In the genomic region with DNA sequence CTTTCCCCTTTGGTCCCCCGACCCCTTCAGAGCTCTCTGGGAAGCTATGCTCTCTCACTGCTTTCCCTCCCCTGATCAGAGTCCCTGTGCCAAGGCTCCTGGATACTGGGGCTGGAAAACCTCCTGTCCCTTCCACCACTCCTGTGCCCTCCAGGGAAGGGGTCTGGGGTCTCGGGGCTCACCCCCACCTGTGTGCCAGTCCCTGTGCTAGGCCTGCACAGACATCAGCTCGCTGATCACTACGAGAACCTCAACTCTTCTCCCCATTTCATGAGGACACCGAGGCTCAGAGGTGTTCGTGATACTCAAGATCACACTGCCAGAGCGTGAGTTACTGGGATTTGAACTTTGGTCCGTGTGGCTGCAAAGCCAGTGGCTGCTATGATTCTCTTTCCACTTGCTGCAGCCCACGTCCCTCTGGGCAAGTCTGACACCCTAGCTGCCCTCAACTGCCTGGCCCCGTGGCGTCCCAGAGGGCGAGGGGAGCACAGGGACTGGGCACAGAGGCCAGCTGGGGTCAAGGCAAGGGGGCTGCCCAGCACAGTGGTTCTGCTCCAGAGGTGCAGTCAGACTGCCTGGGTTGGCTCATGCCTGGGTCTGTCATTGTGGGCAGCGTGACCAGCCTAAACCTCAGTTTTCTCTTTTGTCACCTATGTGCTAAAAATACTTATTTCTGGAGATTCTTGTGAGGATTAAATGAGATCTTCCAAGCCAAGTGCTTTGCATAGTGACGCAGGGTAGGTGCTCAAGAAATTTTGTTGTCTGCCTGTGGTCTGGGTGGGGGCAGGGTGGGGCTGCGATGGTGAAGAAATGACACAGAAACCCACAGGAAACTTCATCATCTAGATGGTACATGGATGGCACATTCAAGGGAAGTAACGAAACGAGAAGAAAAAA, we compare ENCODE assay signal across 8 cellular contexts. TPM values are rescaled to one million over a fixed set of nuclear protein-coding genes. Genes with fewer than 3 reads are reported as not detected.
DNase-seq lines count a peak whose midpoint lies in the region; ATAC-seq and TF ChIP-seq lines count a peak whose summit lies in the region.

No MANE protein-coding gene starts in this region.

- H3K27ac ChIP-seq in KOPT-K1 (ENCODE audit: low read depth, low read length, poor library complexity, severe bottlenecking) (peak overlapping the region; percentile 38), cardiac muscle cell (peak overlapping the region; percentile 69), GM23248 (no peak overlapping the region)

- H4K20me1 ChIP-seq in GM23248 (ENCODE audit: insufficient read depth), result no peaks in the 10 kb centered on the region

- no peak overlapping the region for H3K9ac ChIP-seq in GM23248

- H3K79me2 ChIP-seq in GM23248 (ENCODE audit: insufficient read depth), result no peaks in the 10 kb centered on the region

- no peaks in the 10 kb centered on the region for H3K9me2 ChIP-seq in GM23248 (ENCODE audit: insufficient read depth)

- no peak overlapping the region for H2AFZ ChIP-seq in GM23248

- H3K4me1 ChIP-seq in cardiac muscle cell (ENCODE audit: low read depth) (peaks cover 18% of the 10 kb centered on the region), GM23248 (ENCODE audit: insufficient read depth) (no peaks in the 10 kb centered on the region), HAP-1 (no peaks in the 10 kb centered on the region)

- DNase-seq in activated CD8-positive, alpha-beta memory T cell treated with anti-CD3 and anti-CD28 coated beads for 4 hours (ENCODE audit: low read depth in 2 of 2), result peak; percentile 38 to 52
- DNase-seq in cardiac muscle cell (ENCODE audit: low read depth in 1 of 2, low spot score in 1 of 2) (no peak), GM23248 (no peak), HAP-1 (ENCODE audit: low spot score in 2 of 2) (no peak), H4 (ENCODE audit: low spot score) (no peak)
- peak in 2 of 3 experiments; percentile 41 to 67 for DNase-seq in stimulated activated CD4-positive, alpha-beta T cell treated with anti-CD3 and anti-CD28 coated beads, TNF-alpha, amount 100 ng/mL, for 24 hours (ENCODE audit: low read depth in 3 of 3)

- H3K4me2 ChIP-seq in GM23248 (ENCODE audit: unreplicated experiment), result no peak overlapping the region

- H3F3A ChIP-seq in GM23248 (ENCODE audit: insufficient read depth), result no peaks in the 10 kb centered on the region

- WGBS in GM23248 (ENCODE audit: low coverage in 1 of 2, low lambda C conversion rate in 2 of 2, missing lambda C conversion rate in 2 of 2), 2 experiments, result 71 to 73% methylated on average over 17 of the region's 17 CpGs

- no peaks in the 10 kb centered on the region for H3K9me3 ChIP-seq in KOPT-K1 (ENCODE audit: insufficient read depth, low read length, poor library complexity, severe bottlenecking)
- no peaks in the 10 kb centered on the region for H3K9me3 ChIP-seq in cardiac muscle cell (ENCODE audit: low read depth)
- H3K9me3 ChIP-seq in GM23248 (ENCODE audit: low read depth), result no peaks in the 10 kb centered on the region
- H3K9me3 ChIP-seq in HAP-1, result no peaks in the 10 kb centered on the region

- no peak for ATAC-seq in GM18907 (IDR thresholded peaks at IDR 0.05; ENCODE audit: unreplicated experiment)

- no peaks in the 10 kb centered on the region for H3K36me3 ChIP-seq in KOPT-K1 (ENCODE audit: insufficient read depth, low read length)
- H3K36me3 ChIP-seq in cardiac muscle cell, result no peaks in the 10 kb centered on the region
- no peaks in the 10 kb centered on the region for H3K36me3 ChIP-seq in GM23248 (ENCODE audit: low read depth)
- H3K36me3 ChIP-seq in HAP-1 (replicated peaks), result no peaks in the 10 kb centered on the region

- H3K27me3 ChIP-seq in cardiac muscle cell (no peaks in the 10 kb centered on the region), GM23248 (replicated peaks; ENCODE audit: insufficient read depth) (no peaks in the 10 kb centered on the region), HAP-1 (ENCODE audit: low read depth) (no peaks in the 10 kb centered on the region)

- in situ Hi-C loops in GM23248 (cut with MboI), result no loop called here
- in situ Hi-C loops in HAP-1 (cut with MboI; ENCODE audit: low sequenced_read_pairs), result no loop called here

- H3K4me3 ChIP-seq in cardiac muscle cell (no peak overlapping the region), GM23248 (no peak overlapping the region), HAP-1 (no peak overlapping the region)

- TF ChIP-seq CTCF in cardiac muscle cell (IDR thresholded peaks at IDR 0.05; ENCODE audit: low read depth, low read length), result no peak

RNA-seq across cellular contexts. Expression of a gene that starts 43.9 kb away (rescaled TPM):
- total RNA-seq in cardiac muscle cell, result 17.1 and 35.4 TPM in 2 replicates
- 29.9 and 46.1 TPM in 2 replicates for polyA plus RNA-seq in cardiac muscle cell
- 6.7 and 8.4 TPM in 2 replicates for total RNA-seq in GM23248 (2014; rRNA removed; shearing (Covaris generic))
- polyA plus RNA-seq in GM23248 (2016; fragmentation: Nextera tagmentation; extraction: Ambion mirVana), result 93.8 and 96.4 TPM in 2 replicates
- total RNA-seq in H4 (2014; rRNA removed; shearing (Covaris generic)), result 3.1 and 7.0 TPM in 2 replicates

Comparison
In these comparisons a context has a peak if more than half of its experiments do, and no peak if none do; other contexts are left out.
1. DNase-seq: peak in activated CD8-positive, alpha-beta memory T cell treated with anti-CD3 and anti-CD28 coated beads for 4 hours (2 of 2) and stimulated activated CD4-positive, alpha-beta T cell treated with anti-CD3 and anti-CD28 coated beads, TNF-alpha, amount 100 ng/mL, for 24 hours (2 of 3); none in cardiac muscle cell (0 of 2), GM23248 (single experiment), HAP-1 (0 of 2) and H4 (single experiment).